In genomic region chr11:78946945-78947914, GRCh38 we compare ENCODE assay signal across 19 cellular contexts.
DNase-seq lines count a peak whose midpoint lies in the region; ATAC-seq and TF ChIP-seq lines count a peak whose summit lies in the region.
"Had no signal": no experiment of that assay in that cellular context is flagged by ENCODE, and none has a peak within 500 bp of the region (broad histone marks: within the 10 kb centered on the region; RNA-seq: fewer than 3 reads in every experiment).

No MANE protein-coding gene starts in this region.

- peaks cover 20% of the 10 kb centered on the region for H3K4me1 ChIP-seq in psoas muscle
- H3K4me1 ChIP-seq: left lung had no signal

- ATAC-seq in psoas muscle (peak; percentile 64 to 97 (median 93)), GM21786 (IDR thresholded peaks at IDR 0.05; ENCODE audit: unreplicated experiment) (no peak)
- ATAC-seq: left lung had no signal

- H3K36me3 ChIP-seq in psoas muscle (ENCODE audit: insufficient read depth in 1 of 2, low read depth in 1 of 2), result no peaks in the 10 kb centered on the region
- H3K36me3 ChIP-seq: left lung, thoracic aorta had no signal

- DNase-seq in GM03348 (ENCODE audit: low spot score) (peak; percentile 55), NCI-H69 (lab: John Stamatoyannopoulos, UW) (peak; percentile 55), fibroblast of the conjunctiva (ENCODE audit: low read depth) (peak; percentile 55), psoas muscle (no peak), hypothalamus (lab: John Stamatoyannopoulos, UW) (no peak), NCI-H1930 (lab: John Stamatoyannopoulos, UW) (no peak), NK-92 (lab: John Stamatoyannopoulos, UW; ENCODE audit: unreplicated experiment) (no peak)
- DNase-seq: activated B cell treated with CpG ODN at 0.5 μM for 24 hours; C1 segment of cervical spinal cord; caudate nucleus; effector CD8-positive, alpha-beta T cell; foreskin melanocyte; left lung; NCI-H1436; SIG-M5; T-helper 2 cell had no signal

- no peak for TF ChIP-seq CTCF in psoas muscle (IDR thresholded peaks at IDR 0.05)

- H3K27ac ChIP-seq in psoas muscle, result no peak overlapping the region
- H3K27ac ChIP-seq: left lung, skin epidermis, thoracic aorta had no signal

- H3K27me3 ChIP-seq in psoas muscle (ENCODE audit: insufficient read depth in 3 of 3, low read length in 2 of 3), result no peaks in the 10 kb centered on the region

- WGBS in psoas muscle, 3 donors, result 38 to 48% (median 45%) methylated on average over 10 of the region's 10 CpGs

- intact Hi-C loops in psoas muscle (cut with DNase I), result no loop called here

- peaks cover 6% of the 10 kb centered on the region for H3K9me3 ChIP-seq in psoas muscle
- H3K9me3 ChIP-seq: left lung, thoracic aorta had no signal

- H3K4me3 ChIP-seq in psoas muscle, result no peak overlapping the region
- H3K4me3 ChIP-seq: left lung, skin epidermis, thoracic aorta had no signal

Comparison
In these comparisons a context has a peak if more than half of its experiments do, and no peak if none do; other contexts are left out.
1. DNase-seq: peak in GM03348 (single experiment), NCI-H69 (single experiment) and fibroblast of the conjunctiva (single experiment); none in psoas muscle (0 of 2), hypothalamus (0 of 51), NCI-H1930 (0 of 2) and NK-92 (single experiment).